ENCODE assay signal across 4 cellular contexts in the genomic region with DNA sequence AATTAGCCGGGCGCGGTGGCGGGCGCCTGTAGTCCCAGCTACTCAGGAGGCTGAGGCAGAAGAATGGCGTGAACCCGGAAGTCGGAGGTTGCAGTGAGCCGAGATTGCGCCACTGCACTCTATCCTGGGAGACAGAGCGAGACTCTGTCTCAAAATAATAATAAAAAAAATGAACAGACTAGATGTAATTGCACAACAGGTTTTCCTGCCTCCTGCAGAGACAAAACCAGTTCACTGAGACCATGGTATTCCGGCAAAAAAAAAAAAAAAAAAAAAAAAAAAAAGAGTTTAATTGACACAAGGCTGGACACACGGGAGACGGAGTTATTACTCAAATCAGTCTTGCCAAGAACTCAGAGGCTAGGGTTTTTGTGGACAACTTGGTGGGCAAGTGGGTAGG. TPM values are rescaled to one million over a fixed set of nuclear protein-coding genes. Genes with fewer than 3 reads are reported as not detected.
"Had no signal": no experiment of that assay in that cellular context is flagged by ENCODE, and none has a peak within 500 bp of the region (broad histone marks: within the 10 kb centered on the region; RNA-seq: fewer than 3 reads in every experiment).

No MANE protein-coding gene starts in this region.

RNA-seq across cellular contexts. Expression of a gene that starts 58.7 kb away (rescaled TPM):
- total RNA-seq: mononuclear cell had no signal
- polyA plus RNA-seq: immature natural killer cell; naive thymus-derived CD4-positive, alpha-beta T cell; naive thymus-derived CD8-positive, alpha-beta T cell had no signal
